ENCODE assay signal across 1 cellular context in genomic region chr12:122078141-122079037, GRCh38.
A peak's percentile ranks its signal among the peaks of the same experiment; 100 is the strongest.
TF ChIP-seq lines count a peak whose summit lies in the region.

TSS of gene MLXIP (plus strand) at chr12:122078756. CDS start at chr12:122078854, 98 bp downstream.

TF ChIP-seq in HepG2, 621 proteins besides CTCF, POLR2A, EP300 and RAD21 (continued from another document and continues in another):
- TF ChIP-seq ATF5 (CRISPR knock-in tag; IDR thresholded peaks at IDR 0.05; ENCODE audit: low read depth) (no peak), ZNF143 (CRISPR knock-in tag; IDR thresholded peaks at IDR 0.05) (peak; percentile 33; the same call in 1 of the 2 replicates), PREB (CRISPR knock-in tag; IDR thresholded peaks at IDR 0.05) (no peak; the same call in 1 of the 2 replicates), ZNF441 (CRISPR knock-in tag; IDR thresholded peaks at IDR 0.05; ENCODE audit: borderline replicate concordance) (no peak; the same call in 1 of the 2 replicates), ZNF598 (CRISPR knock-in tag; IDR thresholded peaks at IDR 0.05; ENCODE audit: borderline replicate concordance) (no peak), GMEB1 (CRISPR knock-in tag; IDR thresholded peaks at IDR 0.05; ENCODE audit: borderline replicate concordance) (no peak), ZFP91 (CRISPR knock-in tag; IDR thresholded peaks at IDR 0.05; ENCODE audit: borderline replicate concordance) (peak; percentile 99), ADNP (CRISPR knock-in tag; IDR thresholded peaks at IDR 0.05) (no peak), ZBTB8A (CRISPR knock-in tag; IDR thresholded peaks at IDR 0.05; ENCODE audit: borderline replicate concordance, low read depth) (peak; percentile 54; the same call in 1 of the 2 replicates), ZNF589 (CRISPR knock-in tag; conservative IDR thresholded peaks at IDR 0.05) (no peak; the same call in 1 of the 2 replicates), ELF1 (CRISPR knock-in tag; IDR thresholded peaks at IDR 0.05) (no peak), SNRNP70 (IDR thresholded peaks at IDR 0.05; ENCODE audit: low read depth, low read length) (no peak), ZNF713 (CRISPR knock-in tag; IDR thresholded peaks at IDR 0.05) (no peak), ZNF329 (CRISPR knock-in tag; IDR thresholded peaks at IDR 0.05; ENCODE audit: low read depth) (no peak), ZNF776 (CRISPR knock-in tag; IDR thresholded peaks at IDR 0.05) (no peak; the same call in 1 of the 2 replicates), ZNF317 (CRISPR knock-in tag; IDR thresholded peaks at IDR 0.05) (no peak), ZEB1 (IDR thresholded peaks at IDR 0.05; ENCODE audit: insufficient replicate concordance, low read depth) (no peak), NR1H2 (CRISPR knock-in tag; IDR thresholded peaks at IDR 0.05; ENCODE audit: borderline replicate concordance, low read depth) (no peak), ZNF556 (CRISPR knock-in tag; IDR thresholded peaks at IDR 0.05; ENCODE audit: borderline replicate concordance) (peak; percentile 74; the same call in 1 of the 2 replicates), NCOA2 (CRISPR knock-in tag; IDR thresholded peaks at IDR 0.05) (no peak), IKZF5 (CRISPR knock-in tag; IDR thresholded peaks at IDR 0.05) (no peak), TGIF2 (CRISPR knock-in tag; IDR thresholded peaks at IDR 0.05) (peak; percentile 44; the same call in 1 of the 2 replicates), ZSCAN31 (CRISPR knock-in tag; IDR thresholded peaks at IDR 0.05; ENCODE audit: low read depth) (peak; percentile 89), ZNF775 (CRISPR knock-in tag; IDR thresholded peaks at IDR 0.05; ENCODE audit: borderline replicate concordance) (0 out of 2 replicates have a peak, but pooled peaks have one; percentile 55), ZSCAN29 (CRISPR knock-in tag; conservative IDR thresholded peaks at IDR 0.05) (no peak), DNMT1 (CRISPR knock-in tag; IDR thresholded peaks at IDR 0.05) (no peak), ZMAT3 (CRISPR knock-in tag; conservative IDR thresholded peaks at IDR 0.05) (no peak), KLF15 (CRISPR knock-in tag; IDR thresholded peaks at IDR 0.05; ENCODE audit: borderline replicate concordance) (peak; percentile 62; the same call in 1 of the 2 replicates), ZNF562 (CRISPR knock-in tag; IDR thresholded peaks at IDR 0.05; ENCODE audit: borderline replicate concordance) (no peak), KAT2B (IDR thresholded peaks at IDR 0.05; ENCODE audit: borderline replicate concordance, low read depth, low read length) (no peak), PRDM4 (CRISPR knock-in tag; IDR thresholded peaks at IDR 0.05; ENCODE audit: borderline replicate concordance) (no peak)
- TF ChIP-seq, protein P1, sequence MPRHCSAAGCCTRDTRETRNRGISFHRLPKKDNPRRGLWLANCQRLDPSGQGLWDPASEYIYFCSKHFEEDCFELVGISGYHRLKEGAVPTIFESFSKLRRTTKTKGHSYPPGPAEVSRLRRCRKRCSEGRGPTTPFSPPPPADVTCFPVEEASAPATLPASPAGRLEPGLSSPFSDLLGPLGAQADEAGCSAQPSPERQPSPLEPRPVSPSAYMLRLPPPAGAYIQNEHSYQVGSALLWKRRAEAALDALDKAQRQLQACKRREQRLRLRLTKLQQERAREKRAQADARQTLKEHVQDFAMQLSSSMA (CRISPR knock-in tag; IDR thresholded peaks at IDR 0.05), result no peak
- TF ChIP-seq, protein P2, sequence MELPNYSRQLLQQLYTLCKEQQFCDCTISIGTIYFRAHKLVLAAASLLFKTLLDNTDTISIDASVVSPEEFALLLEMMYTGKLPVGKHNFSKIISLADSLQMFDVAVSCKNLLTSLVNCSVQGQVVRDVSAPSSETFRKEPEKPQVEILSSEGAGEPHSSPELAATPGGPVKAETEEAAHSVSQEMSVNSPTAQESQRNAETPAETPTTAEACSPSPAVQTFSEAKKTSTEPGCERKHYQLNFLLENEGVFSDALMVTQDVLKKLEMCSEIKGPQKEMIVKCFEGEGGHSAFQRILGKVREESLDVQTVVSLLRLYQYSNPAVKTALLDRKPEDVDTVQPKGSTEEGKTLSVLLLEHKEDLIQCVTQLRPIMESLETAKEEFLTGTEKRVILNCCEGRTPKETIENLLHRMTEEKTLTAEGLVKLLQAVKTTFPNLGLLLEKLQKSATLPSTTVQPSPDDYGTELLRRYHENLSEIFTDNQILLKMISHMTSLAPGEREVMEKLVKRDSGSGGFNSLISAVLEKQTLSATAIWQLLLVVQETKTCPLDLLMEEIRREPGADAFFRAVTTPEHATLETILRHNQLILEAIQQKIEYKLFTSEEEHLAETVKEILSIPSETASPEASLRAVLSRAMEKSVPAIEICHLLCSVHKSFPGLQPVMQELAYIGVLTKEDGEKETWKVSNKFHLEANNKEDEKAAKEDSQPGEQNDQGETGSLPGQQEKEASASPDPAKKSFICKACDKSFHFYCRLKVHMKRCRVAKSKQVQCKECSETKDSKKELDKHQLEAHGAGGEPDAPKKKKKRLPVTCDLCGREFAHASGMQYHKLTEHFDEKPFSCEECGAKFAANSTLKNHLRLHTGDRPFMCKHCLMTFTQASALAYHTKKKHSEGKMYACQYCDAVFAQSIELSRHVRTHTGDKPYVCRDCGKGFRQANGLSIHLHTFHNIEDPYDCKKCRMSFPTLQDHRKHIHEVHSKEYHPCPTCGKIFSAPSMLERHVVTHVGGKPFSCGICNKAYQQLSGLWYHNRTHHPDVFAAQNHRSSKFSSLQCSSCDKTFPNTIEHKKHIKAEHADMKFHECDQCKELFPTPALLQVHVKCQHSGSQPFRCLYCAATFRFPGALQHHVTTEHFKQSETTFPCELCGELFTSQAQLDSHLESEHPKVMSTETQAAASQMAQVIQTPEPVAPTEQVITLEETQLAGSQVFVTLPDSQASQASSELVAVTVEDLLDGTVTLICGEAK (IDR thresholded peaks at IDR 0.05), result no peak
- TF ChIP-seq, protein P2 (CRISPR knock-in tag; IDR thresholded peaks at IDR 0.05), result peak; percentile 31; the same call in 1 of the 2 replicates
- TF ChIP-seq, protein P3, sequence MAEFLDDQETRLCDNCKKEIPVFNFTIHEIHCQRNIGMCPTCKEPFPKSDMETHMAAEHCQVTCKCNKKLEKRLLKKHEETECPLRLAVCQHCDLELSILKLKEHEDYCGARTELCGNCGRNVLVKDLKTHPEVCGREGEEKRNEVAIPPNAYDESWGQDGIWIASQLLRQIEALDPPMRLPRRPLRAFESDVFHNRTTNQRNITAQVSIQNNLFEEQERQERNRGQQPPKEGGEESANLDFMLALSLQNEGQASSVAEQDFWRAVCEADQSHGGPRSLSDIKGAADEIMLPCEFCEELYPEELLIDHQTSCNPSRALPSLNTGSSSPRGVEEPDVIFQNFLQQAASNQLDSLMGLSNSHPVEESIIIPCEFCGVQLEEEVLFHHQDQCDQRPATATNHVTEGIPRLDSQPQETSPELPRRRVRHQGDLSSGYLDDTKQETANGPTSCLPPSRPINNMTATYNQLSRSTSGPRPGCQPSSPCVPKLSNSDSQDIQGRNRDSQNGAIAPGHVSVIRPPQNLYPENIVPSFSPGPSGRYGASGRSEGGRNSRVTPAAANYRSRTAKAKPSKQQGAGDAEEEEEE (CRISPR knock-in tag; IDR thresholded peaks at IDR 0.05; ENCODE audit: borderline replicate concordance), result no peak
